Comparison of ENCODE assay signal across 18 cellular contexts in the genomic region with DNA sequence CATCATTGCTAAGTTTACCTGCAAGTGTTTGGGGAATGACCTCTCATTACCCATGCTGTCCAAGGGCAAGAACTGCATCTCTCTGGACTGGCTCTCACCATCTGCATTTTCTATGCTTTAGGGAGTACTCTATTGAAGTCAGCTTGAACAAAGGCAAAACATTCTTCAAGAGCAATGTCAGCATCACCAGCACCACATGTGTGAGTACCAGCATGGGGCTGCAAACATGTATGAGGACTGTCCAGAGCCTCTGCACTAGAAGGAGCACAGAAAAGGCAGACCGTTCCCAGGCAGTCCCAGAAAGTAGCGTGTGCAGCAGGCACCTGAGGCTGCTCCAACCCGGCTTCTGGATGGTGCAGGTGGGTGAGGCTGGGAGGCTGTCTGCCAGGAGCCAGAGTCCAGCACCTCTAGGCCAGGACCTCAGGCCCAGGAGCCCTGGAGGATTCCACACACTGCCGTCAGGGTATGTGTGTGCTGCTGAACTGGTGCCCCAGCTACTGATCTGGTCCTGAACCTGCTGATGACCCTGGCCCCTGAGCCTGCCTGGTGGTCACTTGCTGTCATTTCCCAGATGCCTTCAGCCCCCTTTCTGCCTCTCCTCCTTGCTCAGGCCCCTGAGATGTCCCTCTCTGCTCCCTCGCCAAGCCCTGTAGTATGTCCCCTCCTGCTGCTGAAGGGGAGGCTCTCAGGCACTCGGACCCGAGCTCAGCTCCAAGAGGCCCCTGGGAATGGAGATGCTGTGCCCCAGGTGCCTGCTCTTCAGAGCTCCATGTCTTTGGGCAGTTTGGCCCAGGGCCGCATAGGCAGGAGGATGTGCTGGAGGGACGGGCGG. TPM values are rescaled to one million over a fixed set of nuclear protein-coding genes. Genes with fewer than 3 reads are reported as not detected.
DNase-seq lines count a peak whose midpoint lies in the region; ATAC-seq and TF ChIP-seq lines count a peak whose summit lies in the region.
"Had no signal": no experiment of that assay in that cellular context is flagged by ENCODE, and none has a peak within 500 bp of the region (broad histone marks: within the 10 kb centered on the region; RNA-seq: fewer than 3 reads in every experiment).

No MANE protein-coding gene starts in this region.

- H3K4me3 ChIP-seq in left lung (no peak overlapping the region), parathyroid adenoma (ENCODE audit: low read depth, low read length) (no peak overlapping the region), upper lobe of right lung (no peak overlapping the region)
- H3K4me3 ChIP-seq: BLaER1 treated with 17β-estradiol and CSF1 and Interleukin-3, amounts not matched to agents 10 nM and 100 nM; GM23248 had no signal

- H3K4me1 ChIP-seq in left lung = no peaks in the 10 kb centered on the region
- H3K4me1 ChIP-seq in parathyroid adenoma = peaks cover 59% of the 10 kb centered on the region
- no peaks in the 10 kb centered on the region for H3K4me1 ChIP-seq in upper lobe of right lung

- H3K27me3 Mint-ChIP-seq in activated T-cell treated with anti-CD3 and anti-CD28 coated beads, Interleukin-2, amount 50 U/mL, for 24 hours = no peaks in the 10 kb centered on the region
- no peaks in the 10 kb centered on the region for H3K27me3 Mint-ChIP-seq in activated CD4-positive, alpha-beta T cell treated with anti-CD3 and anti-CD28 coated beads, Interleukin-2, amount 10 ng/mL, durations not matched to agents 7 days and 5 days
- H3K27me3 Mint-ChIP-seq in glutamatergic neuron (ENCODE audit: unreplicated experiment) = no peaks in the 10 kb centered on the region

- peak; percentile 20 for DNase-seq in activated T-cell treated with anti-CD3 and anti-CD28 coated beads, Interleukin-2, amount 50 U/mL, for 24 hours
- DNase-seq in activated T-cell treated with anti-CD3 and anti-CD28 coated beads for 4 hours (no peak), left lung (peak; percentile 19 to 43), upper lobe of right lung (peak; percentile 45), HK-2 (ENCODE audit: unreplicated experiment) (no peak), glutamatergic neuron (no peak)
- no peak for DNase-seq in activated CD4-positive, alpha-beta T cell treated with anti-CD3 and anti-CD28 coated beads, Interleukin-2, amount 10 ng/mL, durations not matched to agents 7 days and 5 days
- DNase-seq: 8988T; AML-193; Calu3; CD4-positive, CD25-positive, alpha-beta regulatory T cell; DMS 273 treated with DMSO at 0.1 percent for 48 hours; GM23248; H7 had no signal

- no peak overlapping the region for H3K27ac Mint-ChIP-seq in activated T-cell treated with anti-CD3 and anti-CD28 coated beads, Interleukin-2, amount 50 U/mL, for 24 hours
- H3K27ac Mint-ChIP-seq in activated CD4-positive, alpha-beta T cell treated with anti-CD3 and anti-CD28 coated beads, Interleukin-2, amount 10 ng/mL, durations not matched to agents 7 days and 5 days = no peak overlapping the region
- H3K27ac Mint-ChIP-seq in glutamatergic neuron (ENCODE audit: unreplicated experiment) = no peak overlapping the region
- H3K27ac Mint-ChIP-seq: CD4-positive, CD25-positive, alpha-beta regulatory T cell had no signal

- no peak overlapping the region for H3K9ac ChIP-seq in parathyroid adenoma
- H3K9ac ChIP-seq: BLaER1 treated with 17β-estradiol and CSF1 and Interleukin-3, amounts not matched to agents 10 nM and 100 nM; GM23248 had no signal

- H3K9me3 ChIP-seq in left lung (no peaks in the 10 kb centered on the region), parathyroid adenoma (ENCODE audit: control insufficient read depth, low read length) (no peaks in the 10 kb centered on the region), upper lobe of right lung (no peaks in the 10 kb centered on the region)
- H3K9me3 ChIP-seq: BLaER1 treated with 17β-estradiol and CSF1 and Interleukin-3, amounts not matched to agents 10 nM and 100 nM had no signal

- H3K36me3 Mint-ChIP-seq in activated T-cell treated with anti-CD3 and anti-CD28 coated beads, Interleukin-2, amount 50 U/mL, for 24 hours (ENCODE audit: low read depth) = no peaks in the 10 kb centered on the region
- no peaks in the 10 kb centered on the region for H3K36me3 Mint-ChIP-seq in activated CD4-positive, alpha-beta T cell treated with anti-CD3 and anti-CD28 coated beads, Interleukin-2, amount 10 ng/mL, durations not matched to agents 7 days and 5 days (ENCODE audit: low read depth)
- H3K36me3 Mint-ChIP-seq in glutamatergic neuron (ENCODE audit: unreplicated experiment) = no peaks in the 10 kb centered on the region
- H3K36me3 Mint-ChIP-seq: CD4-positive, CD25-positive, alpha-beta regulatory T cell had no signal

- H3K79me2 ChIP-seq in parathyroid adenoma = no peaks in the 10 kb centered on the region

- H3K4me3 Mint-ChIP-seq in activated T-cell treated with anti-CD3 and anti-CD28 coated beads, Interleukin-2, amount 50 U/mL, for 24 hours = no peak overlapping the region
- no peak overlapping the region for H3K4me3 Mint-ChIP-seq in activated CD4-positive, alpha-beta T cell treated with anti-CD3 and anti-CD28 coated beads, Interleukin-2, amount 10 ng/mL, durations not matched to agents 7 days and 5 days
- no peak overlapping the region for H3K4me3 Mint-ChIP-seq in glutamatergic neuron (ENCODE audit: unreplicated experiment)
- H3K4me3 Mint-ChIP-seq: CD4-positive, CD25-positive, alpha-beta regulatory T cell had no signal

- no peak overlapping the region for H3K4me2 ChIP-seq in parathyroid adenoma (ENCODE audit: low read length)

- intact Hi-C loops in left lung (cut with DNase I) = no loop called here
- intact Hi-C loops in upper lobe of right lung (cut with DNase I) = no loop called here

- CTCF ChIA-PET in activated CD4-positive, alpha-beta T cell treated with anti-CD3 and anti-CD28 coated beads, Interleukin-2, amount 10 ng/mL, durations not matched to agents 7 days and 5 days (lab: Charles Lee) = no interaction called here

- peak overlapping the region; percentile 7 for H2AFZ ChIP-seq in parathyroid adenoma
- H2AFZ ChIP-seq: GM23248 had no signal

- no peaks in the 10 kb centered on the region for H3K9me3 Mint-ChIP-seq in activated T-cell treated with anti-CD3 and anti-CD28 coated beads, Interleukin-2, amount 50 U/mL, for 24 hours
- H3K9me3 Mint-ChIP-seq in activated CD4-positive, alpha-beta T cell treated with anti-CD3 and anti-CD28 coated beads, Interleukin-2, amount 10 ng/mL, durations not matched to agents 7 days and 5 days = no peaks in the 10 kb centered on the region
- no peaks in the 10 kb centered on the region for H3K9me3 Mint-ChIP-seq in glutamatergic neuron (ENCODE audit: unreplicated experiment)
- H3K9me3 Mint-ChIP-seq: CD4-positive, CD25-positive, alpha-beta regulatory T cell had no signal

- H3K27me3 ChIP-seq in left lung (no peaks in the 10 kb centered on the region), parathyroid adenoma (ENCODE audit: control insufficient read depth, insufficient read depth, low read length) (no peaks in the 10 kb centered on the region), upper lobe of right lung (no peaks in the 10 kb centered on the region)
- H3K27me3 ChIP-seq: BLaER1 treated with 17β-estradiol and CSF1 and Interleukin-3, amounts not matched to agents 10 nM and 100 nM had no signal

- no peak for ATAC-seq in left lung
- ATAC-seq in upper lobe of right lung = no peak

- TF ChIP-seq CTCF in left lung (IDR thresholded peaks at IDR 0.05) (no peak), parathyroid adenoma (IDR thresholded peaks at IDR 0.05) (no peak), upper lobe of right lung (IDR thresholded peaks at IDR 0.05) (no peak), glutamatergic neuron (IDR thresholded peaks at IDR 0.05; ENCODE audit: partially characterized antibody, unreplicated experiment) (no peak)

- H3K36me3 ChIP-seq in left lung (no peaks in the 10 kb centered on the region), parathyroid adenoma (ENCODE audit: control insufficient read depth, insufficient read depth, low read length) (no peaks in the 10 kb centered on the region), upper lobe of right lung (no peaks in the 10 kb centered on the region)
- H3K36me3 ChIP-seq: BLaER1 treated with 17β-estradiol and CSF1 and Interleukin-3, amounts not matched to agents 10 nM and 100 nM had no signal

- POLR2A ChIA-PET in activated CD4-positive, alpha-beta T cell treated with anti-CD3 and anti-CD28 coated beads, Interleukin-2, amount 10 ng/mL, durations not matched to agents 7 days and 5 days (lab: Charles Lee) = no interaction called here

- no peaks in the 10 kb centered on the region for H3K4me1 Mint-ChIP-seq in activated T-cell treated with anti-CD3 and anti-CD28 coated beads, Interleukin-2, amount 50 U/mL, for 24 hours (ENCODE audit: low read depth)
- no peaks in the 10 kb centered on the region for H3K4me1 Mint-ChIP-seq in activated CD4-positive, alpha-beta T cell treated with anti-CD3 and anti-CD28 coated beads, Interleukin-2, amount 10 ng/mL, durations not matched to agents 7 days and 5 days
- peaks cover 8% of the 10 kb centered on the region for H3K4me1 Mint-ChIP-seq in glutamatergic neuron (ENCODE audit: low read depth, unreplicated experiment)
- H3K4me1 Mint-ChIP-seq: CD4-positive, CD25-positive, alpha-beta regulatory T cell had no signal

- H3K27ac ChIP-seq in left lung (no peak overlapping the region), parathyroid adenoma (peak overlapping the region; percentile 57), upper lobe of right lung (no peak overlapping the region)
- H3K27ac ChIP-seq: BLaER1 treated with 17β-estradiol and CSF1 and Interleukin-3, amounts not matched to agents 10 nM and 100 nM; GM23248 had no signal

RNA-seq across cellular contexts. Expression of gene ANTXRL, which starts 20.7 kb away (rescaled TPM):
- total RNA-seq in left lung (not detected), upper lobe of right lung (not detected), glutamatergic neuron (ENCODE audit: unreplicated experiment) (not detected)
- under 1 TPM; 0.52 to 0.57 TPM for total RNA-seq in activated CD4-positive, alpha-beta T cell treated with anti-CD3 and anti-CD28 coated beads, Interleukin-2, amount 10 ng/mL, durations not matched to agents 7 days and 5 days
- total RNA-seq: Calu3; CD4-positive, CD25-positive, alpha-beta regulatory T cell; Daoy; GM23248; H7; HT-29 had no signal

Comparison
In these comparisons a context has a peak if more than half of its experiments do, and no peak if none do; other contexts are left out.
1. DNase-seq: peak in activated T-cell treated with anti-CD3 and anti-CD28 coated beads, Interleukin-2, amount 50 U/mL, for 24 hours (single experiment), left lung (2 of 2) and upper lobe of right lung (single experiment); none in activated T-cell treated with anti-CD3 and anti-CD28 coated beads for 4 hours (single experiment), activated CD4-positive, alpha-beta T cell treated with anti-CD3 and anti-CD28 coated beads, Interleukin-2, amount 10 ng/mL, durations not matched to agents 7 days and 5 days (single experiment), HK-2 (single experiment) and glutamatergic neuron (single experiment).